Comparison of ENCODE assay signal across 8 cellular contexts in the genomic region with DNA sequence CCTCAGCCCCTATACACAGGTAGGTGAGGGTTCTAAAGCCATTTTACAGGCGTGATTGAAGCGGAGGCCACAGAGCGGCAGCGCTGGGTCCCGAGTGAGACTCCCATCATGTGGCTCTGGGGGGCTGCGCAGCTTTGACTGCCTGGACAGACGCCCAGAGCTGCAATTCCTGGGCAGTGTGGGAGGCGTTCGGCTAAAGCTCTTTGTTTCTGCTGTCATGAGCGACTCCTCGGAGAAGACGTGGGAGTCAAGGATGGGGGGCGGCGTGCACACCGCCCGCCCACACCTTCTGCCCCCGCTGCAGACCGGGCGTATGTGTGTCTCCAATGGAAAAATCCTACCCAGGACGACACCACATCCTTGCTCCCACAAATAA.
DNase-seq lines count a peak whose midpoint lies in the region; ATAC-seq and TF ChIP-seq lines count a peak whose summit lies in the region.

No MANE protein-coding gene starts in this region.

- in situ Hi-C loops in brain microvascular endothelial cell (cut with HindIII; ENCODE audit: low pct_ligation_motif_present, low sequenced_read_pairs) = no loop called here

- TF ChIP-seq CTCF in brain microvascular endothelial cell (IDR thresholded peaks at IDR 0.05; ENCODE audit: low read depth, low read length, missing control alignments) = peak; percentile 27

- H3K27me3 ChIP-seq in brain microvascular endothelial cell (replicated peaks) = no peaks in the 10 kb centered on the region

- ATAC-seq in HG03439 (IDR thresholded peaks at IDR 0.05; ENCODE audit: unreplicated experiment) (no peak), HG03108 (IDR thresholded peaks at IDR 0.05; ENCODE audit: unreplicated experiment) (no peak), HG03460 (IDR thresholded peaks at IDR 0.05; ENCODE audit: unreplicated experiment) (no peak)

- peak overlapping the region; percentile 64 for H3K4me3 ChIP-seq in brain microvascular endothelial cell (ENCODE audit: low read depth, low read length)

- H3K27ac ChIP-seq in brain microvascular endothelial cell (no peak overlapping the region), substantia nigra (ENCODE audit: low read depth, low read length, poor library complexity, severe bottlenecking) (peak overlapping the region; percentile 42)

- DNase-seq in stimulated activated CD4-positive, alpha-beta T cell treated with anti-CD3 and anti-CD28 coated beads, Interleukin-2, amount 100 ng/mL, for 4 hours (ENCODE audit: low read depth) = peak; percentile 36
- no peak for DNase-seq in stimulated activated CD4-positive, alpha-beta T cell treated with anti-CD3 and anti-CD28 coated beads, Interleukin-1b, Interleukin-23, amount 100 ng/mL, for 48 hours
- peak; percentile 47 for DNase-seq in brain microvascular endothelial cell
- DNase-seq in left kidney (ENCODE audit: low read depth, low spot score) = peak; percentile 94
- peak in 8 of 49 donors; percentile 7 to 41 (median 16) for DNase-seq in substantia nigra (lab: John Stamatoyannopoulos, UW)

- no peaks in the 10 kb centered on the region for H3K36me3 ChIP-seq in brain microvascular endothelial cell (replicated peaks)
